Comparison of ENCODE assay signal across 29 cellular contexts in genomic region chr1:36763771-36764170, GRCh38.
DNase-seq lines count a peak whose midpoint lies in the region; ATAC-seq, FAIRE-seq and TF ChIP-seq lines count a peak whose summit lies in the region.
"Had no signal": no experiment of that assay in that cellular context is flagged by ENCODE, and none has a peak within 500 bp of the region (broad histone marks: within the 10 kb centered on the region; RNA-seq: fewer than 3 reads in every experiment).

No MANE protein-coding gene starts in this region.

- intact Hi-C loops in right lobe of liver (cut with DNase I), result no loop called here
- intact Hi-C loops in HepG2 (cut with micrococcal nuclease; ENCODE audit: unreplicated experiment), result no loop called here
- intact Hi-C loops in dorsolateral prefrontal cortex (cut with DNase I), result no loop called here

- no peaks in the 10 kb centered on the region for H3K4me1 Mint-ChIP-seq in activated naive CD8-positive, alpha-beta T cell treated with anti-CD3 and anti-CD28 coated beads for 36 hours
- H3K4me1 Mint-ChIP-seq: CD14-positive monocyte; CD8-positive, alpha-beta memory T cell had no signal

- H2AFZ ChIP-seq in HepG2 (ENCODE audit: low read length), result no peak overlapping the region
- H2AFZ ChIP-seq in neuronal stem cell (ENCODE audit: low read length), result no peak overlapping the region

- CTCF ChIA-PET in HepG2 (lab: Yijun Ruan, JAX; ENCODE audit: low intra/inter-chr PET ratio, low total read pairs), result no interaction called here

- 77% methylated on average over 8 of the region's 10 CpGs for WGBS in right lobe of liver (ENCODE audit: insufficient coverage, low coverage, low lambda C conversion rate, missing lambda C conversion rate)
- WGBS in HepG2 (ENCODE audit: low lambda C conversion rate), result 31% methylated on average over 10 of the region's 10 CpGs
- no CpG with 5 or more reads among the region's 10 CpGs for WGBS in neuronal stem cell (ENCODE audit: extremely low coverage in 2 of 2, insufficient read length in 2 of 2, insufficient replicate concordance in 1 of 2), 2 donors

- no TSS peak for BruUV-seq in HepG2 (replicated peaks; lab: Mats Ljungman, UMichigan)

- H2BK5ac ChIP-seq in neuronal stem cell (ENCODE audit: low read length), result no peak overlapping the region

- TF ChIP-seq POLR2A in right lobe of liver (IDR thresholded peaks at IDR 0.05), result no peak
- no peak for TF ChIP-seq POLR2A in HepG2 (IDR thresholded peaks at IDR 0.05; ENCODE audit: insufficient read depth in 1 of 2, low read depth in 2 of 2, low read length in 2 of 2)

- H3K27ac Mint-ChIP-seq in activated naive CD8-positive, alpha-beta T cell treated with anti-CD3 and anti-CD28 coated beads for 36 hours, result no peak overlapping the region
- H3K27ac Mint-ChIP-seq: CD14-positive monocyte had no signal

- H2AK5ac ChIP-seq in neuronal stem cell (ENCODE audit: low read depth, low read length), result no peak overlapping the region

- no peak overlapping the region for H4K8ac ChIP-seq in neuronal stem cell (ENCODE audit: low read depth, low read length)

- no peak overlapping the region for H3K4ac ChIP-seq in neuronal stem cell (ENCODE audit: low read length)

- no peaks in the 10 kb centered on the region for H3K9me3 ChIP-seq in right lobe of liver
- no peaks in the 10 kb centered on the region for H3K9me3 ChIP-seq in HepG2 (ENCODE audit: low read length)
- H3K9me3 ChIP-seq in neuronal stem cell (replicated peaks in 1 of 2; ENCODE audit: control insufficient read depth in 2 of 2, insufficient read depth in 1 of 2, low read depth in 1 of 2, low read length in 2 of 2), result peaks cover 0 to 4% of the 10 kb centered on the region in 2 donors
- H3K9me3 ChIP-seq in MG63, result no peaks in the 10 kb centered on the region
- H3K9me3 ChIP-seq: BE2C, SJSA1 had no signal

- H3K18ac ChIP-seq in neuronal stem cell (ENCODE audit: low read length), result peak overlapping the region; percentile 15

- no peaks in the 10 kb centered on the region for H3K36me3 Mint-ChIP-seq in activated naive CD8-positive, alpha-beta T cell treated with anti-CD3 and anti-CD28 coated beads for 36 hours
- H3K36me3 Mint-ChIP-seq: CD14-positive monocyte; CD8-positive, alpha-beta memory T cell had no signal

- DNase-seq in right lobe of liver (peak in 2 of 3 donors; percentile 11 to 31), HepG2 (ENCODE audit: low spot score) (no peak), dorsolateral prefrontal cortex (peak in 7 of 10 donors; percentile 51 to 76 (median 60)), neuronal stem cell (ENCODE audit: low spot score) (no peak), urothelium cell line (ENCODE audit: low spot score) (peak; percentile 24), left lobe of liver (ENCODE audit: low spot score) (no peak), MG63 (no peak)
- DNase-seq in activated naive CD8-positive, alpha-beta T cell treated with anti-CD3 and anti-CD28 coated beads for 36 hours, result no peak
- DNase-seq: 8988T; ACHN; BE2C; CD8-positive, alpha-beta memory T cell; DMS 273 treated with DMSO at 0.1 percent for 48 hours; DMS79; GF-D8; KG1; MM.1S; NCI-H2029; NCI-H446; NCI-H524 treated with DMSO at 0.1 percent for 48 hours; NCI-H82; NK-92 treated with Interleukin-12 subunit alpha and Interleukin-12 subunit beta, amount 100 ng/mL, for 24 hours; PC-3; Right ventricle myocardium superior had no signal

- H3K4me3 Mint-ChIP-seq in activated naive CD8-positive, alpha-beta T cell treated with anti-CD3 and anti-CD28 coated beads for 36 hours, result no peak overlapping the region
- H3K4me3 Mint-ChIP-seq: CD14-positive monocyte; CD8-positive, alpha-beta memory T cell had no signal

- no peaks in the 10 kb centered on the region for H3K27me3 Mint-ChIP-seq in activated naive CD8-positive, alpha-beta T cell treated with anti-CD3 and anti-CD28 coated beads for 36 hours

- no peak for TF ChIP-seq CTCF in right lobe of liver (IDR thresholded peaks at IDR 0.05)
- TF ChIP-seq CTCF in HepG2 (CRISPR knock-in tag; IDR thresholded peaks at IDR 0.05), result no peak
- TF ChIP-seq CTCF in dorsolateral prefrontal cortex (IDR thresholded peaks at IDR 0.05 in 54 of 56, conservative IDR thresholded peaks at IDR 0.05 in 2 of 56; ENCODE audit: low read depth in 1 of 56, partially characterized antibody in 56 of 56), result no peak

- H3K23ac ChIP-seq in neuronal stem cell (ENCODE audit: low read depth, low read length, poor library complexity), result no peak overlapping the region

- H2BK120ac ChIP-seq in neuronal stem cell (ENCODE audit: low read depth, low read length), result no peak overlapping the region

- FAIRE-seq in HepG2 (lab: Jason Lieb, UNC) (no peak), urothelium cell line (lab: Jason Lieb, UNC) (no peak)
- FAIRE-seq: GM12891, H54, HTR-8/SVneo had no signal

- ATAC-seq in right lobe of liver (no peak), HepG2 (no peak), left lobe of liver (no peak)
- ATAC-seq: PC-3 had no signal

- no peak overlapping the region for H4K91ac ChIP-seq in neuronal stem cell (ENCODE audit: low read depth, low read length, poor library complexity)

- no peak overlapping the region for H3K4me2 ChIP-seq in HepG2 (ENCODE audit: low read depth, low read length)
- no peak overlapping the region for H3K4me2 ChIP-seq in neuronal stem cell (ENCODE audit: insufficient read depth, low read length, poor library complexity, severe bottlenecking)

- no peak overlapping the region for H2BK15ac ChIP-seq in neuronal stem cell (ENCODE audit: low read length)

- H4K20me1 ChIP-seq in HepG2 (ENCODE audit: insufficient read depth, low read length), result no peaks in the 10 kb centered on the region

- no peaks in the 10 kb centered on the region for H3K4me1 ChIP-seq in right lobe of liver
- H3K4me1 ChIP-seq in HepG2 (ENCODE audit: insufficient read depth, low read length), result 0 out of 2 replicates have a peak, but pooled peaks cover 6% of the 10 kb centered on the region
- H3K4me1 ChIP-seq in neuronal stem cell (ENCODE audit: control insufficient read depth in 2 of 2, insufficient read depth in 1 of 2, low read depth in 1 of 2, low read length in 2 of 2), result peaks cover 0 to 23% of the 10 kb centered on the region in 2 donors
- H3K4me1 ChIP-seq: BE2C, SJSA1 had no signal

- H3K27me3 ChIP-seq in right lobe of liver (no peaks in the 10 kb centered on the region), HepG2 (ENCODE audit: control insufficient read depth in 1 of 2, insufficient read depth in 2 of 2, low read length in 2 of 2) (peaks cover 0 to 8% of the 10 kb centered on the region in 2 experiments; a peak in 3 of 5 replicates), dorsolateral prefrontal cortex (peaks cover 0 to 2% (median 0%) of the 10 kb centered on the region in 45 donors), neuronal stem cell (ENCODE audit: control insufficient read depth in 3 of 3, insufficient read depth in 3 of 3, low read depth in 1 of 3, low read length in 3 of 3) (no peaks in the 10 kb centered on the region), MG63 (no peaks in the 10 kb centered on the region)
- H3K27me3 ChIP-seq: BE2C, SJSA1 had no signal

- H3K79me1 ChIP-seq in neuronal stem cell (ENCODE audit: low read depth, low read length), result no peaks in the 10 kb centered on the region

- H3K27ac ChIP-seq in right lobe of liver (no peak overlapping the region), HepG2 (ENCODE audit: extremely low read length, insufficient read depth, low read length) (no peak overlapping the region), dorsolateral prefrontal cortex (no peak overlapping the region), neuronal stem cell (replicated peaks; ENCODE audit: low read length) (no peak overlapping the region)
- H3K27ac ChIP-seq: SJSA1 had no signal

- H3K14ac ChIP-seq in neuronal stem cell (ENCODE audit: low read length), result no peak overlapping the region

- no peak for TF ChIP-seq EP300 in HepG2 (IDR thresholded peaks at IDR 0.05; ENCODE audit: low read depth in 2 of 2, low read length in 2 of 2)
- TF ChIP-seq EP300 in HepG2 (CRISPR knock-in tag; IDR thresholded peaks at IDR 0.05; ENCODE audit: borderline replicate concordance), result no peak

- H3K4me3 ChIP-seq in right lobe of liver (no peak overlapping the region), HepG2 (replicated peaks in 1 of 3; ENCODE audit: insufficient read depth in 1 of 3, low read depth in 2 of 3, low read length in 3 of 3) (no peak overlapping the region), dorsolateral prefrontal cortex (no peak overlapping the region), neuronal stem cell (ENCODE audit: low read length in 2 of 2) (no peak overlapping the region), MG63 (no peak overlapping the region)
- H3K4me3 ChIP-seq: SJSA1 had no signal

- no peak overlapping the region for H2BK12ac ChIP-seq in neuronal stem cell (ENCODE audit: low read length)

- POLR2A ChIA-PET in HepG2 (lab: Yijun Ruan, JAX), result no interaction called here

- H3K79me2 ChIP-seq in HepG2 (ENCODE audit: insufficient read depth, low read length), result no peaks in the 10 kb centered on the region

- in situ Hi-C loops in HepG2 (cut with HindIII; ENCODE audit: extremely low pct_ligation_motif_present, low pct_unique_long_range_greater_than_20kb), result no loop called here

- TF ChIP-seq RAD21 in HepG2 (CRISPR knock-in tag; IDR thresholded peaks at IDR 0.05), result no peak

- H3K9ac ChIP-seq in HepG2 (ENCODE audit: insufficient read depth, low read depth, low read length), result no peak overlapping the region
- H3K9ac ChIP-seq in neuronal stem cell (ENCODE audit: low read depth, low read length, poor library complexity), result no peak overlapping the region

- H3K9me3 Mint-ChIP-seq in activated naive CD8-positive, alpha-beta T cell treated with anti-CD3 and anti-CD28 coated beads for 36 hours, result peaks cover 2% of the 10 kb centered on the region

- H3K36me3 ChIP-seq in right lobe of liver, result no peaks in the 10 kb centered on the region
- H3K36me3 ChIP-seq in HepG2 (replicated peaks in 1 of 2; ENCODE audit: control insufficient read depth in 1 of 2, insufficient read depth in 2 of 2, low read length in 2 of 2), result no peaks in the 10 kb centered on the region
- H3K36me3 ChIP-seq in neuronal stem cell (replicated peaks in 1 of 2; ENCODE audit: control insufficient read depth in 2 of 2, insufficient read depth in 2 of 2, low read length in 2 of 2), result no peaks in the 10 kb centered on the region
- no peaks in the 10 kb centered on the region for H3K36me3 ChIP-seq in MG63
- H3K36me3 ChIP-seq: BE2C, SJSA1 had no signal

TF ChIP-seq in HepG2, 621 proteins besides CTCF, POLR2A, EP300 and RAD21:
- TF ChIP-seq ZNF879 (CRISPR knock-in tag; IDR thresholded peaks at IDR 0.05), result no peak
- TF ChIP-seq ZNF839 (CRISPR knock-in tag; IDR thresholded peaks at IDR 0.05; ENCODE audit: borderline replicate concordance), result no peak
- no peak for TF ChIP-seq ZNF720 (CRISPR knock-in tag; IDR thresholded peaks at IDR 0.05)
- no peak for TF ChIP-seq ZNF660 (CRISPR knock-in tag; IDR thresholded peaks at IDR 0.05; ENCODE audit: borderline replicate concordance, low read depth)
- no peak for TF ChIP-seq MLX (CRISPR knock-in tag; IDR thresholded peaks at IDR 0.05)
- no peak for TF ChIP-seq PAF1 (CRISPR knock-in tag; IDR thresholded peaks at IDR 0.05)

Comparison
In these comparisons a context has a peak if more than half of its experiments do, and no peak if none do; other contexts are left out.
1. DNase-seq: peak in right lobe of liver (2 of 3), dorsolateral prefrontal cortex (7 of 10) and urothelium cell line (single experiment); none in HepG2 (single experiment), neuronal stem cell (single experiment), left lobe of liver (single experiment), activated naive CD8-positive, alpha-beta T cell treated with anti-CD3 and anti-CD28 coated beads for 36 hours (single experiment) and MG63 (single experiment).